Comparison of ENCODE assay signal across 33 cellular contexts in genomic region chr13:66984241-66984640, GRCh38.
"Had no signal": no experiment of that assay in that cellular context is flagged by ENCODE, and none has a peak within 500 bp of the region (broad histone marks: within the 10 kb centered on the region; RNA-seq: fewer than 3 reads in every experiment).

No MANE protein-coding gene starts in this region.

- H3K4me2 ChIP-seq: KMS-11, SK-N-SH had no signal

- H3K4me1 ChIP-seq: Peyer's patch, SJSA1 had no signal

- H3K27ac ChIP-seq: KMS-11, Peyer's patch, SJSA1, VCaP had no signal

- H3K4me3 ChIP-seq: Peyer's patch, SJSA1 had no signal

- H3K36me3 ChIP-seq: Peyer's patch, SJSA1 had no signal

- H3K27me3 ChIP-seq: Peyer's patch, SJSA1 had no signal

- H3K9me3 ChIP-seq: Peyer's patch, SJSA1, SK-N-SH had no signal

- ATAC-seq: activated naive CD4-positive, alpha-beta T cell treated with anti-CD3 and anti-CD28 coated beads, Interleukin-2, amount 50 U/mL, for 72 hours; activated T-cell treated with anti-CD3 and anti-CD28 coated beads, Interleukin-2, amount 50 U/mL, for 4 hours; PC-3 had no signal

- H3K9me2 ChIP-seq: SK-N-SH had no signal

- H3K9ac ChIP-seq: KMS-11, SK-N-SH had no signal

- DNase-seq: activated B cell treated with CpG ODN at 0.5 μM for 24 hours; activated CD4-positive, alpha-beta memory T cell treated with anti-CD3 and anti-CD28 coated beads for 36 hours; activated CD4-positive, alpha-beta T cell treated with anti-CD3 and anti-CD28 coated beads for 4 hours; activated CD4-positive, alpha-beta T cell treated with anti-CD3 and anti-CD28 coated beads, Interleukin-2, amount 50 U/mL, for 1 hour; activated CD4-positive, CD25-positive, alpha-beta regulatory T cell treated with anti-CD3 and anti-CD28 coated beads, Interleukin-2, amount 50 U/mL, for 72 hours; activated CD8-positive, alpha-beta memory T cell treated with anti-CD3 and anti-CD28 coated beads, Interleukin-2, amount 50 U/mL, for 4 hours; activated gamma-delta T cell treated with Interleukin-2 at 50 U/mL for 16 hours; activated naive CD4-positive, alpha-beta T cell treated with anti-CD3 and anti-CD28 coated beads for 36 hours; activated T-cell treated with anti-CD3 and anti-CD28 coated beads for 4 hours; activated T-cell treated with anti-CD3 and anti-CD28 coated beads, Interleukin-2, amount 50 U/mL, for 4 hours; anterior cingulate cortex; caudate nucleus; NCI-H1092 treated with DMSO at 0.1 percent for 48 hours; NCI-H1417; NCI-H187 treated with DMSO at 0.1 percent for 48 hours; NCI-H2081; NCI-H345; NCI-H526; NCI-H748 treated with DMSO at 0.1 percent for 48 hours; NK-92 treated with Interleukin-12 subunit alpha and Interleukin-12 subunit beta, amount 100 ng/mL, for 24 hours; PC-3; Peyer's patch; RPMI8226; SHP77 treated with DMSO at 0.1 percent for 48 hours; SK-N-SH; SW 1271; T-helper 1 cell; T-helper 2 cell; T-helper 9 cell had no signal
